24 cellular contexts compared by ENCODE assay signal in genomic region chr4:47120783-47121182, GRCh38.
DNase-seq lines count a peak whose midpoint lies in the region; ATAC-seq, FAIRE-seq and TF ChIP-seq lines count a peak whose summit lies in the region.
"Had no signal": no experiment of that assay in that cellular context is flagged by ENCODE, and none has a peak within 500 bp of the region (broad histone marks: within the 10 kb centered on the region; RNA-seq: fewer than 3 reads in every experiment).

No MANE protein-coding gene starts in this region.

- in situ Hi-C loops in GM12878 (cut with MboI), result no loop called here
- in situ Hi-C loops in KBM-7 (cut with MboI; ENCODE audit: low pct_unique_long_range_greater_than_20kb, low sequenced_read_pairs), result no loop called here

- no peak overlapping the region for H3K4me2 ChIP-seq in GM12878 (ENCODE audit: control insufficient read depth, insufficient read depth)
- H3K4me2 ChIP-seq: BLaER1 treated with 17β-estradiol and CSF1 and Interleukin-3, amounts not matched to agents 10 nM and 100 nM; KMS-11 had no signal

- no peaks in the 10 kb centered on the region for H3K4me1 Mint-ChIP-seq in stimulated activated effector memory CD8-positive, alpha-beta T cell treated with anti-CD3 and anti-CD28 coated beads, Interleukin-12 subunit alpha, Interleukin-12 subunit beta, amount 100 ng/mL, for 72 hours

- H3K4me3 Mint-ChIP-seq in stimulated activated effector memory CD8-positive, alpha-beta T cell treated with anti-CD3 and anti-CD28 coated beads, Interleukin-12 subunit alpha, Interleukin-12 subunit beta, amount 100 ng/mL, for 72 hours, result no peak overlapping the region
- H3K4me3 Mint-ChIP-seq: CD4-positive, alpha-beta T cell had no signal

- no peaks in the 10 kb centered on the region for H3K79me2 ChIP-seq in GM12878 (ENCODE audit: control insufficient read depth, insufficient read depth, low read length)

- no peaks in the 10 kb centered on the region for H3K36me3 ChIP-seq in GM12878 (ENCODE audit: control insufficient read depth in 2 of 2, insufficient read depth in 2 of 2, low read length in 1 of 2)
- no peaks in the 10 kb centered on the region for H3K36me3 ChIP-seq in left lung
- H3K36me3 ChIP-seq: BLaER1 treated with 17β-estradiol and CSF1 and Interleukin-3, amounts not matched to agents 10 nM and 100 nM had no signal

- H3K27ac ChIP-seq in right cardiac atrium (ENCODE audit: low read length), result no peak overlapping the region
- no peak overlapping the region for H3K27ac ChIP-seq in GM12878 (ENCODE audit: control insufficient read depth, insufficient read depth)
- no peak overlapping the region for H3K27ac ChIP-seq in left lung
- H3K27ac ChIP-seq: BLaER1 treated with 17β-estradiol and CSF1 and Interleukin-3, amounts not matched to agents 10 nM and 100 nM; KMS-11; SK-N-MC had no signal

- H3K36me3 Mint-ChIP-seq in stimulated activated effector memory CD8-positive, alpha-beta T cell treated with anti-CD3 and anti-CD28 coated beads, Interleukin-12 subunit alpha, Interleukin-12 subunit beta, amount 100 ng/mL, for 72 hours, result no peaks in the 10 kb centered on the region

- SMC1A ChIA-PET in GM12878 (lab: Charles Lee; ENCODE audit: uncharacterized antibody, unreplicated experiment), result interaction anchor here (0.8 to 3.8 kb wide), 10 partner anchors 12 to 363 kb away, joined by 3 to 62 read pairs (median 4); partner anchors contain the start of gene ATP10D

- RAD21 ChIA-PET in GM12878 (lab: Charles Lee; ENCODE audit: unreplicated experiment), result interaction anchor here (1.2 to 3.5 kb wide), 10 partner anchors 11 to 263 kb away, joined by 3 to 54 read pairs (median 5); no protein-coding TSS in a partner anchor

- H3K9ac ChIP-seq in GM12878 (ENCODE audit: control insufficient read depth, insufficient read depth, low read length), result no peak overlapping the region
- H3K9ac ChIP-seq: BLaER1 treated with 17β-estradiol and CSF1 and Interleukin-3, amounts not matched to agents 10 nM and 100 nM; KMS-11 had no signal

- H3K9me3 ChIP-seq in right cardiac atrium (ENCODE audit: control insufficient read depth, low read length), result no peaks in the 10 kb centered on the region
- H3K9me3 ChIP-seq in GM12878 (replicated peaks; ENCODE audit: control insufficient read depth, insufficient read depth, low read length), result no peaks in the 10 kb centered on the region
- H3K9me3 ChIP-seq in left lung, result no peaks in the 10 kb centered on the region
- H3K9me3 ChIP-seq: BLaER1 treated with 17β-estradiol and CSF1 and Interleukin-3, amounts not matched to agents 10 nM and 100 nM had no signal

- H2AFZ ChIP-seq in GM12878 (ENCODE audit: control insufficient read depth, low read depth, low read length), result no peak overlapping the region

- no peak overlapping the region for H3K27ac Mint-ChIP-seq in stimulated activated effector memory CD8-positive, alpha-beta T cell treated with anti-CD3 and anti-CD28 coated beads, Interleukin-12 subunit alpha, Interleukin-12 subunit beta, amount 100 ng/mL, for 72 hours
- H3K27ac Mint-ChIP-seq: CD4-positive, alpha-beta T cell had no signal

- POLR2A ChIA-PET in GM12878 (lab: Charles Lee), result interaction anchor here (1.1 kb wide), 1 partner anchor 10 kb away, joined by 4 read pairs; no protein-coding TSS in a partner anchor

- FAIRE-seq in GM12878 (lab: Jason Lieb, UNC), result no peak
- FAIRE-seq: A204.1, GM12891 had no signal

- H4K20me1 ChIP-seq in GM12878 (ENCODE audit: control insufficient read depth, insufficient read depth), result no peaks in the 10 kb centered on the region
- H4K20me1 ChIP-seq: BLaER1 treated with 17β-estradiol and CSF1 and Interleukin-3, amounts not matched to agents 10 nM and 100 nM had no signal

- DNase-seq in left cardiac atrium, result peak; percentile 17
- no peak for DNase-seq in right cardiac atrium
- DNase-seq in GM12878 (ENCODE audit: low read depth, low spot score), result no peak
- no peak for DNase-seq in stimulated activated effector memory CD8-positive, alpha-beta T cell treated with anti-CD3 and anti-CD28 coated beads, Interleukin-12 subunit alpha, Interleukin-12 subunit beta, amount 100 ng/mL, for 72 hours (ENCODE audit: low spot score in 2 of 2)
- DNase-seq in left lung, result no peak
- DNase-seq in KBM-7, result no peak
- DNase-seq: CD4-positive, alpha-beta T cell; DMS79; EL; GDM1; NCI-H1048; NCI-H1417; NCI-H1694; NCI-H2029 treated with DMSO at 0.1 percent for 48 hours; NCI-H69; SIG-M5 had no signal

- TF ChIP-seq RAD21 in GM12878 (IDR thresholded peaks at IDR 0.05; ENCODE audit: insufficient read depth, low read depth, low read length), result no peak

- TF ChIP-seq CTCF in GM12878 (IDR thresholded peaks at IDR 0.05 in 2 of 3, conservative IDR thresholded peaks at IDR 0.05 in 1 of 3; ENCODE audit: control insufficient read depth in 2 of 3, extremely low read depth in 1 of 3, insufficient read depth in 1 of 3, low read depth in 3 of 3, low read length in 3 of 3) (no peak), left lung (IDR thresholded peaks at IDR 0.05) (no peak)

- CTCF ChIA-PET in GM12878 (lab: Yijun Ruan, JAX), result interaction anchor here (0.8 to 4.1 kb wide), 12 partner anchors 11 to 276 kb away, joined by 3 to 101 read pairs (median 6); no protein-coding TSS in a partner anchor

- ATAC-seq in left cardiac atrium (no peak), right cardiac atrium (no peak), GM12878 (peak; percentile 23), left lung (no peak), GM19035 (IDR thresholded peaks at IDR 0.05; ENCODE audit: unreplicated experiment) (no peak)
- peak; percentile 55 for ATAC-seq in stimulated activated effector memory CD8-positive, alpha-beta T cell treated with anti-CD3 and anti-CD28 coated beads, Interleukin-12 subunit alpha, Interleukin-12 subunit beta, amount 100 ng/mL, for 72 hours
- ATAC-seq: HCT116, Panc1 had no signal

- 74% methylated on average over 1 of the region's 1 CpG for WGBS in right cardiac atrium
- 0% methylated on average over 1 of the region's 1 CpG for WGBS in GM12878 (ENCODE audit: insufficient coverage, insufficient replicate concordance, low lambda C conversion rate, missing lambda C conversion rate)

- H3K4me3 ChIP-seq in right cardiac atrium (ENCODE audit: low read length) (no peak overlapping the region), GM12878 (no peak overlapping the region), left lung (no peak overlapping the region)
- H3K4me3 ChIP-seq: BLaER1 treated with 17β-estradiol and CSF1 and Interleukin-3, amounts not matched to agents 10 nM and 100 nM; SK-N-MC had no signal

- no peak for TF ChIP-seq POLR2A in GM12878 (IDR thresholded peaks at IDR 0.05; ENCODE audit: low read depth, low read length)

- H3K9me3 Mint-ChIP-seq in stimulated activated effector memory CD8-positive, alpha-beta T cell treated with anti-CD3 and anti-CD28 coated beads, Interleukin-12 subunit alpha, Interleukin-12 subunit beta, amount 100 ng/mL, for 72 hours, result no peaks in the 10 kb centered on the region
- H3K9me3 Mint-ChIP-seq: CD4-positive, alpha-beta T cell had no signal

- H3K4me1 ChIP-seq in right cardiac atrium (ENCODE audit: control insufficient read depth, insufficient read depth, low read length) (no peaks in the 10 kb centered on the region), GM12878 (ENCODE audit: control insufficient read depth, insufficient read depth, low read length) (no peaks in the 10 kb centered on the region), left lung (no peaks in the 10 kb centered on the region)

- H3K27me3 ChIP-seq in right cardiac atrium (ENCODE audit: control insufficient read depth, insufficient read depth), result no peaks in the 10 kb centered on the region
- H3K27me3 ChIP-seq in GM12878 (replicated peaks in 1 of 2; ENCODE audit: control insufficient read depth in 2 of 2, insufficient read depth in 2 of 2, low read length in 1 of 2), result no peaks in the 10 kb centered on the region
- H3K27me3 ChIP-seq in left lung, result no peaks in the 10 kb centered on the region
- H3K27me3 ChIP-seq: BLaER1 treated with 17β-estradiol and CSF1 and Interleukin-3, amounts not matched to agents 10 nM and 100 nM had no signal

- TF ChIP-seq EP300 in GM12878 (IDR thresholded peaks at IDR 0.05; ENCODE audit: borderline replicate concordance in 1 of 2, control insufficient read depth in 1 of 2, low read depth in 2 of 2, low read length in 2 of 2), result no peak

- intact Hi-C loops in left cardiac atrium (cut with DNase I), result loop anchor here in 1 of 2 donors (5.0 to 10.0 kb wide), 2 partner anchors 186 to 273 kb away; no protein-coding TSS in a partner anchor
- intact Hi-C loops in right cardiac atrium (cut with DNase I), result loop anchor here in 1 of 4 donors (5.0 to 10.0 kb wide), 2 partner anchors 66 to 273 kb away; no protein-coding TSS in a partner anchor
- intact Hi-C loops in GM12878 (cut with micrococcal nuclease; ENCODE audit: unreplicated experiment), result no loop called here
- intact Hi-C loops in left lung (cut with DNase I), result no loop called here

- BruUV-seq in GM12878 (replicated peaks; lab: Mats Ljungman, UMichigan), result no TSS peak

TF ChIP-seq in GM12878, 131 proteins besides CTCF, POLR2A, EP300 and RAD21 (continues in another document):
- TF ChIP-seq, protein P1, sequence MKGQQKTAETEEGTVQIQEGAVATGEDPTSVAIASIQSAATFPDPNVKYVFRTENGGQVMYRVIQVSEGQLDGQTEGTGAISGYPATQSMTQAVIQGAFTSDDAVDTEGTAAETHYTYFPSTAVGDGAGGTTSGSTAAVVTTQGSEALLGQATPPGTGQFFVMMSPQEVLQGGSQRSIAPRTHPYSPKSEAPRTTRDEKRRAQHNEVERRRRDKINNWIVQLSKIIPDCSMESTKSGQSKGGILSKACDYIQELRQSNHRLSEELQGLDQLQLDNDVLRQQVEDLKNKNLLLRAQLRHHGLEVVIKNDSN (IDR thresholded peaks at IDR 0.05; ENCODE audit: borderline replicate concordance, extremely low read length, insufficient read depth, low read depth, low read length), result no peak
- TF ChIP-seq, protein P2, sequence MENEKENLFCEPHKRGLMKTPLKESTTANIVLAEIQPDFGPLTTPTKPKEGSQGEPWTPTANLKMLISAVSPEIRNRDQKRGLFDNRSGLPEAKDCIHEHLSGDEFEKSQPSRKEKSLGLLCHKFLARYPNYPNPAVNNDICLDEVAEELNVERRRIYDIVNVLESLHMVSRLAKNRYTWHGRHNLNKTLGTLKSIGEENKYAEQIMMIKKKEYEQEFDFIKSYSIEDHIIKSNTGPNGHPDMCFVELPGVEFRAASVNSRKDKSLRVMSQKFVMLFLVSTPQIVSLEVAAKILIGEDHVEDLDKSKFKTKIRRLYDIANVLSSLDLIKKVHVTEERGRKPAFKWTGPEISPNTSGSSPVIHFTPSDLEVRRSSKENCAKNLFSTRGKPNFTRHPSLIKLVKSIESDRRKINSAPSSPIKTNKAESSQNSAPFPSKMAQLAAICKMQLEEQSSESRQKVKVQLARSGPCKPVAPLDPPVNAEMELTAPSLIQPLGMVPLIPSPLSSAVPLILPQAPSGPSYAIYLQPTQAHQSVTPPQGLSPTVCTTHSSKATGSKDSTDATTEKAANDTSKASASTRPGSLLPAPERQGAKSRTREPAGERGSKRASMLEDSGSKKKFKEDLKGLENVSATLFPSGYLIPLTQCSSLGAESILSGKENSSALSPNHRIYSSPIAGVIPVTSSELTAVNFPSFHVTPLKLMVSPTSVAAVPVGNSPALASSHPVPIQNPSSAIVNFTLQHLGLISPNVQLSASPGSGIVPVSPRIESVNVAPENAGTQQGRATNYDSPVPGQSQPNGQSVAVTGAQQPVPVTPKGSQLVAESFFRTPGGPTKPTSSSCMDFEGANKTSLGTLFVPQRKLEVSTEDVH (IDR thresholded peaks at IDR 0.05; ENCODE audit: low read depth, partially characterized antibody), result no peak

Comparison
In these comparisons a context has a peak if more than half of its experiments do, and no peak if none do; other contexts are left out.
1. ATAC-seq: peak in GM12878 (single experiment) and stimulated activated effector memory CD8-positive, alpha-beta T cell treated with anti-CD3 and anti-CD28 coated beads, Interleukin-12 subunit alpha, Interleukin-12 subunit beta, amount 100 ng/mL, for 72 hours (single experiment); none in left cardiac atrium (0 of 2), right cardiac atrium (0 of 2), left lung (single experiment) and GM19035 (single experiment).